Comparison of ENCODE assay signal across 8 cellular contexts in the genomic region with DNA sequence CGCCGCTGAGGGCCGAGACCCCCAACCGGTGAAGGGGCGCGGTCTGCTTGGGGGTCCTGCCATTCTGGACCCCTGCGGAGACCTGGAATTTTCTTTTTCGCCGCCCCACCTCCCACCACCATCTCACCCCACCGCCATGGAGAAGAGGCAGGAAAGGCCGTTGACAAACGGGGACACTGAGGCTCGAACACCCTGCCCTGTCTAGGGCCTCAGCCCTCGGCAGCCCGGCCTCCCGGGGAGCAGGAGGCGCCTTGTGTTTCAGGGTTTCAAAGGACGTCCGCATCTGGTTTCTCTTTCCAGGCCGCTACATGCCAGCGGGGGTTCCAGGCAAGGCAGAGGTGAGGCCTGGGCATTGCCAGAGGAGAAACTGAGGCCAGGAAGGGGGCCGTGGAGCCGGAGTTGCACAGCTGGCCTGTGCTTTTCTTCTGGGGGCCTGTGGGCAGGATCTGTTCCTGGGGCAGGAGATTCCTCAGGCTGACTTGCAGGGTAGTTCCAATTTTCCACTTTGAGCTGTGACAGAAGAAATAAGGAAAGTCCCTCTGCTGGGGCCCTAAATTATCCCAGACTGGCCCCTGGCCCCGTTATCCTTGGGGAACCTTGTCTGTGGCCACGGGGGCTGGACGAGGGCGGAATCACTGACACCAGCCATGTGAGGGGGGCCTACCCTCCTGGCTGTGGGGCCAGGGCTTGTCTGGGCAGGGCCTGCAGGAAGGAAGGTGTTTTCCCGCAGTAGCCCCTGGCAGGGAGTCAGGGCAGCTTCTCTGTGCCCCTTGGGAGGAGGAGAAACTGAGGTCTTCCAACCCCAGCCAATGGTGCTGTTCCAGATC. TPM values are rescaled to one million over a fixed set of nuclear protein-coding genes. Genes with fewer than 3 reads are reported as not detected.
DNase-seq lines count a peak whose midpoint lies in the region; ATAC-seq and TF ChIP-seq lines count a peak whose summit lies in the region.

No MANE protein-coding gene starts in this region.

- H3K27ac Mint-ChIP-seq in CD14-positive monocyte: peak overlapping the region; percentile 79 to 90 (median 89)

- peak overlapping the region; percentile 65 to 87 (median 76) for H3K27ac ChIP-seq in body of pancreas
- H3K27ac ChIP-seq in left lung: peak overlapping the region; percentile 55 to 83
- H3K27ac ChIP-seq in testis: peak overlapping the region; percentile 25 to 71

- H3K27me3 ChIP-seq in body of pancreas (no peaks in the 10 kb centered on the region), left lung (no peaks in the 10 kb centered on the region), testis (no peaks in the 10 kb centered on the region)

- ATAC-seq in HG03354 (IDR thresholded peaks at IDR 0.05; ENCODE audit: poor library complexity, severe bottlenecking, unreplicated experiment) (peak; percentile 1), body of pancreas (no peak), left lung (no peak), HG03439 (IDR thresholded peaks at IDR 0.05; ENCODE audit: unreplicated experiment) (no peak)

- H3K9me3 ChIP-seq in body of pancreas (no peaks in the 10 kb centered on the region), left lung (no peaks in the 10 kb centered on the region), testis (no peaks in the 10 kb centered on the region)

- no peaks in the 10 kb centered on the region for H3K36me3 ChIP-seq in body of pancreas (replicated peaks in 1 of 2; ENCODE audit: insufficient read depth in 1 of 2, low read depth in 2 of 2)
- H3K36me3 ChIP-seq in left lung: no peaks in the 10 kb centered on the region
- no peaks in the 10 kb centered on the region for H3K36me3 ChIP-seq in testis (ENCODE audit: low read depth, missing control alignments)

- peak overlapping the region; percentile 32 to 54 for H3K4me3 ChIP-seq in body of pancreas
- peak overlapping the region; percentile 29 to 82 for H3K4me3 ChIP-seq in left lung
- H3K4me3 ChIP-seq in testis: peak overlapping the region; percentile 58 to 68

- H3K4me1 ChIP-seq in body of pancreas (peaks cover 55% of the 10 kb centered on the region), left lung (peaks cover 26 to 64% of the 10 kb centered on the region in 2 donors), testis (peaks cover 23% of the 10 kb centered on the region)

- H3K4me1 Mint-ChIP-seq in CD14-positive monocyte: peaks cover 46% of the 10 kb centered on the region

- WGBS in body of pancreas, 2 donors: 7 to 21% methylated on average over 17 to 28 of the region's 28 CpGs
- WGBS in testis, 2 donors: 5 to 10% methylated on average over 12 to 25 of the region's 28 CpGs

- TF ChIP-seq POLR2A in body of pancreas (IDR thresholded peaks at IDR 0.05) (no peak), testis (IDR thresholded peaks at IDR 0.05) (no peak)

- peak overlapping the region; percentile 84 to 89 for H3K4me3 Mint-ChIP-seq in CD14-positive monocyte

- H3K27me3 Mint-ChIP-seq in CD14-positive monocyte (ENCODE audit: low read depth in 3 of 3): peaks cover 0 to 5% (median 5%) of the 10 kb centered on the region in 3 donors

- peaks cover 0 to 2% (median 0%) of the 10 kb centered on the region in 7 donors for H3K9me3 Mint-ChIP-seq in CD14-positive monocyte

- intact Hi-C loops in CD14-positive monocyte (cut with micrococcal nuclease) (loop anchor here in 1 of 2 donors (5.0 kb wide), 1 partner anchor 48 kb away; no protein-coding TSS in a partner anchor), body of pancreas (cut with DNase I) (no loop called here), left lung (cut with DNase I) (no loop called here), testis (cut with DNase I; ENCODE audit: low total_unique reads) (no loop called here)

- DNase-seq in CD14-positive monocyte (ENCODE audit: low spot score) (no peak), body of pancreas (peak; percentile 38 to 46 (median 42)), left lung (peak in 1 of 2 donors; percentile 47), testis (peak; percentile 22), DMS153 (lab: John Stamatoyannopoulos, UW) (no peak), kidney glomerular epithelial cell (lab: John Stamatoyannopoulos, UW) (no peak)

- TF ChIP-seq CTCF in CD14-positive monocyte (IDR thresholded peaks at IDR 0.05) (no peak), body of pancreas (IDR thresholded peaks at IDR 0.05) (no peak), left lung (IDR thresholded peaks at IDR 0.05) (no peak), testis (IDR thresholded peaks at IDR 0.05) (no peak)

- H3K36me3 Mint-ChIP-seq in CD14-positive monocyte: no peaks in the 10 kb centered on the region

RNA-seq across cellular contexts. Expression of gene MICALL2, which starts 0.9 kb away (rescaled TPM):
- polyA plus RNA-seq in CD14-positive monocyte (under 1 TPM; 0.14 to 0.72 TPM), testis (ENCODE audit: insufficient read depth, low read depth, low replicate concordance) (13.4 TPM)
- total RNA-seq in body of pancreas (10 to 100 TPM; 23.3 to 26.7 TPM), left lung (10 to 100 TPM; 36.5 to 40.1 TPM), testis (10 to 100 TPM; 29.4 to 39.4 TPM)

RNA-seq across cellular contexts. Expression of gene INTS1, which starts 44.0 kb away (rescaled TPM):
- polyA plus RNA-seq in CD14-positive monocyte (1 to 10 TPM; 5.5 to 7.3 TPM), testis (ENCODE audit: insufficient read depth, low read depth, low replicate concordance) (142 TPM)
- total RNA-seq in body of pancreas (10 to 100 TPM; 66.3 to 72.9 TPM), left lung (10 to 100 TPM; 70.1 to 80.9 TPM), testis (100 to 1,000 TPM; 142 to 185 TPM)

Comparison
In these comparisons a context has a peak if more than half of its experiments do, and no peak if none do; other contexts are left out.
1. DNase-seq: peak in body of pancreas (4 of 4) and testis (single experiment); none in CD14-positive monocyte (single experiment), DMS153 (single experiment) and kidney glomerular epithelial cell (single experiment).
2. Peak in every context shown above with its lines, with median percentiles within 50 percentile points of each other: H3K27ac ChIP-seq and H3K4me3 ChIP-seq.